Comparison of ENCODE assay signal across 25 cellular contexts in the genomic region with DNA sequence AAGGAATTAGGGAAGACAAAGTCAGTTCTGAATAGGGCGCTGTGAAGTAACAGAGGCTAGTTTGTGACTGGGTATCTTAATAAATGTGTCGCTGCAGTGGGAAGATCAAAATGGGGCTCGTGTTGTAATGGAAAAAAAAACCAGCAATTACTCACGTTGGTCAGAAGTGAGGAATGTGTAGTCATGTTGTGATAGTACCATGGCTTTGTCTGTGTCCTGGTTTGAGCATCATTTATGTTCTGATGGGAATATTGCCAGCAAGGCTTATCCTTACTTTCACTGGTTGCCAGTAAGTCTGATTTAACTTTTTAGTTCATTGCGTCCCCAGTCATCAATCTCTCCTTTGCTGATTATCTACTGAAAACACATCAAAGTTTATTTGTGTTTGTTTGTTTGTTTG.
"Had no signal": no experiment of that assay in that cellular context is flagged by ENCODE, and none has a peak within 500 bp of the region (broad histone marks: within the 10 kb centered on the region; RNA-seq: fewer than 3 reads in every experiment).

No MANE protein-coding gene starts in this region.

- H3K9me3 Mint-ChIP-seq: activated B cell treated with CpG ODN at 0.5 μM for 24 hours; activated CD4-positive, alpha-beta memory T cell treated with anti-CD3 and anti-CD28 coated beads for 36 hours; activated CD4-positive, alpha-beta T cell treated with anti-CD3 and anti-CD28 coated beads, Interleukin-2, amount 10 ng/mL, durations not matched to agents 7 days and 5 days; activated naive CD8-positive, alpha-beta T cell treated with anti-CD3 and anti-CD28 coated beads, Interleukin-2, amount 10 ng/mL, durations not matched to agents 7 days and 5 days; activated T-helper 17 cell treated with anti-CD3 and anti-CD28 coated beads, Interleukin-2, amount 50 U/mL, for 72 hours; brain; T-helper 1 cell treated with Interleukin-12 subunit alpha and Interleukin-12 subunit beta and Interleukin-4 antibody, amounts not matched to agents 30 μg/mL and 1 μg/mL, for 36 hours had no signal

- DNase-seq: activated B cell treated with CpG ODN at 0.5 μM for 24 hours; activated CD4-positive, alpha-beta memory T cell treated with anti-CD3 and anti-CD28 coated beads for 36 hours; activated CD4-positive, alpha-beta T cell treated with anti-CD3 and anti-CD28 coated beads for 1 hour; activated CD4-positive, alpha-beta T cell treated with anti-CD3 and anti-CD28 coated beads, Interleukin-2, amount 10 ng/mL, durations not matched to agents 7 days and 5 days; activated gamma-delta T cell treated with Interleukin-2 at 50 U/mL for 16 hours; activated naive CD4-positive, alpha-beta T cell treated with anti-CD3 and anti-CD28 coated beads, Interleukin-2, amount 50 U/mL, for 16 hours; activated naive CD8-positive, alpha-beta T cell treated with anti-CD3 and anti-CD28 coated beads, Interleukin-2, amount 10 ng/mL, durations not matched to agents 7 days and 5 days; activated T-cell treated with anti-CD3 and anti-CD28 coated beads for 4 hours; activated T-cell treated with anti-CD3 and anti-CD28 coated beads, Interleukin-2, amount 50 U/mL, for 48 hours; adrenal gland; aorta; cerebellar nuclear complex; Karpas-422; NCI-H1105 treated with DMSO at 0.1 percent for 48 hours; NCI-H146; NCI-H187 treated with DMSO at 0.1 percent for 48 hours; NCI-H2081 treated with DMSO at 0.1 percent for 48 hours; NCI-H446; NCI-H524; Peyer's patch; SHP77 had no signal

- H3K36me3 ChIP-seq: adrenal gland, Peyer's patch had no signal

- H3K36me3 Mint-ChIP-seq: activated CD4-positive, alpha-beta memory T cell treated with anti-CD3 and anti-CD28 coated beads for 36 hours; activated naive CD8-positive, alpha-beta T cell treated with anti-CD3 and anti-CD28 coated beads, Interleukin-2, amount 10 ng/mL, durations not matched to agents 7 days and 5 days; brain had no signal

- H3K27me3 ChIP-seq: adrenal gland, Peyer's patch had no signal

- H3K4me1 Mint-ChIP-seq: activated B cell treated with CpG ODN at 0.5 μM for 24 hours; activated CD4-positive, alpha-beta T cell treated with anti-CD3 and anti-CD28 coated beads, Interleukin-2, amount 10 ng/mL, durations not matched to agents 7 days and 5 days; activated naive CD8-positive, alpha-beta T cell treated with anti-CD3 and anti-CD28 coated beads, Interleukin-2, amount 10 ng/mL, durations not matched to agents 7 days and 5 days; activated T-helper 17 cell treated with anti-CD3 and anti-CD28 coated beads, Interleukin-2, amount 50 U/mL, for 72 hours; brain had no signal

- H3K4me1 ChIP-seq: adrenal gland, Peyer's patch had no signal

- H3K27me3 Mint-ChIP-seq: activated CD4-positive, alpha-beta T cell treated with anti-CD3 and anti-CD28 coated beads, Interleukin-2, amount 10 ng/mL, durations not matched to agents 7 days and 5 days; activated naive CD8-positive, alpha-beta T cell treated with anti-CD3 and anti-CD28 coated beads, Interleukin-2, amount 10 ng/mL, durations not matched to agents 7 days and 5 days; brain had no signal

- H3K27ac ChIP-seq: adrenal gland, Peyer's patch had no signal

- H3K4me3 Mint-ChIP-seq: activated B cell treated with CpG ODN at 0.5 μM for 24 hours; activated CD4-positive, alpha-beta memory T cell treated with anti-CD3 and anti-CD28 coated beads for 36 hours; activated CD4-positive, alpha-beta T cell treated with anti-CD3 and anti-CD28 coated beads, Interleukin-2, amount 10 ng/mL, durations not matched to agents 7 days and 5 days; activated naive CD8-positive, alpha-beta T cell treated with anti-CD3 and anti-CD28 coated beads, Interleukin-2, amount 10 ng/mL, durations not matched to agents 7 days and 5 days; activated T-helper 17 cell treated with anti-CD3 and anti-CD28 coated beads, Interleukin-2, amount 50 U/mL, for 72 hours; brain; T-helper 1 cell treated with Interleukin-12 subunit alpha and Interleukin-12 subunit beta and Interleukin-4 antibody, amounts not matched to agents 30 μg/mL and 1 μg/mL, for 36 hours had no signal

- ATAC-seq: activated T-helper 17 cell treated with anti-CD3 and anti-CD28 coated beads, Interleukin-2, amount 50 U/mL, for 72 hours; K562 had no signal

- H3K4me3 ChIP-seq: adrenal gland, K562, Peyer's patch had no signal

- H3K27ac Mint-ChIP-seq: activated B cell treated with CpG ODN at 0.5 μM for 24 hours; activated CD4-positive, alpha-beta memory T cell treated with anti-CD3 and anti-CD28 coated beads for 36 hours; activated CD4-positive, alpha-beta T cell treated with anti-CD3 and anti-CD28 coated beads, Interleukin-2, amount 10 ng/mL, durations not matched to agents 7 days and 5 days; activated naive CD8-positive, alpha-beta T cell treated with anti-CD3 and anti-CD28 coated beads, Interleukin-2, amount 10 ng/mL, durations not matched to agents 7 days and 5 days; activated T-helper 17 cell treated with anti-CD3 and anti-CD28 coated beads, Interleukin-2, amount 50 U/mL, for 72 hours; brain; T-helper 1 cell treated with Interleukin-12 subunit alpha and Interleukin-12 subunit beta and Interleukin-4 antibody, amounts not matched to agents 30 μg/mL and 1 μg/mL, for 36 hours had no signal
